2 cellular contexts compared by ENCODE assay signal in the genomic region with DNA sequence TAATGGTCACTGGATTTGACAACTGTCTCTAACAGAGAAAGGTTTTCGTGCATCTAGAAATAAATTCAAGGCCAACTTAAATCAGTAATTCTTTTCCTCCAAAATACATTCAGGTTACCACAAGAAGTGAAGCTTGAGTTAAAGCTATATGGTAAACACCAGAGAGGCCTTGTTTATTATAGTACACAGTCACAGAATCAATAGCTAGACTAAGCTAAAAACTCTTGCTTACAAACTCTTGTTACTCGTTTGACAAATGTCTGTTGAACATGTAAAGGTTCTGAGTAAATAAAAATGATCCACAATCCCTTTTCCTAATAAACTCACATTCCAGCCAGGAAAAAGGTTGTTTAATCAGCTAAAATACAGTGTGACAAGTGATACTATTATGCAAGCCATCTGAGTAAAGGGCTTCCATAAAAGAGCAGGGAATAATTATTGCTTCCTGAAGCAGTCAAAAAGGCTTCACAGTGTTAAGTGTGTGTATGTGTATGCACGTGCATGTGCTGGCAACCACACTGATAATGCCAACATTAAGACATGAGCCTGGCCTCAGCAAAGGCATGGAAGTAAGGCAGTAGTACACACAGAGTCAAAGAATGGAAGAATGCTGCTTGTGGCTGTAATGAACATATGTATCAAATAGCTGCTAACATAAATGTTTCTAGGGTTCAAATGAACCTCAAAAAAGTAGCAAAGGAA.
TF ChIP-seq lines count a peak whose summit lies in the region.

No MANE protein-coding gene starts in this region.

TF ChIP-seq in GM23338, 12 proteins besides CTCF, POLR2A, EP300 and RAD21:
- TF ChIP-seq STAT1 (IDR thresholded peaks at IDR 0.05; ENCODE audit: unreplicated experiment) (no peak), CREB1 (CRISPR knock-in tag; IDR thresholded peaks at IDR 0.05; ENCODE audit: low read depth) (no peak), REST (IDR thresholded peaks at IDR 0.05; ENCODE audit: unreplicated experiment) (no peak)

TF ChIP-seq in IMR-90, 13 proteins besides CTCF, POLR2A, EP300 and RAD21:
- TF ChIP-seq BHLHE40 (IDR thresholded peaks at IDR 0.05; ENCODE audit: low read depth, low read length): peak; percentile 52; the same call in 1 of the 2 replicates
- TF ChIP-seq, protein P1, sequence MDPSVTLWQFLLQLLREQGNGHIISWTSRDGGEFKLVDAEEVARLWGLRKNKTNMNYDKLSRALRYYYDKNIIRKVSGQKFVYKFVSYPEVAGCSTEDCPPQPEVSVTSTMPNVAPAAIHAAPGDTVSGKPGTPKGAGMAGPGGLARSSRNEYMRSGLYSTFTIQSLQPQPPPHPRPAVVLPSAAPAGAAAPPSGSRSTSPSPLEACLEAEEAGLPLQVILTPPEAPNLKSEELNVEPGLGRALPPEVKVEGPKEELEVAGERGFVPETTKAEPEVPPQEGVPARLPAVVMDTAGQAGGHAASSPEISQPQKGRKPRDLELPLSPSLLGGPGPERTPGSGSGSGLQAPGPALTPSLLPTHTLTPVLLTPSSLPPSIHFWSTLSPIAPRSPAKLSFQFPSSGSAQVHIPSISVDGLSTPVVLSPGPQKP (IDR thresholded peaks at IDR 0.05; ENCODE audit: borderline replicate concordance, low read depth, low read length): no peak
